ENCODE assay signal across 15 cellular contexts in the genomic region with DNA sequence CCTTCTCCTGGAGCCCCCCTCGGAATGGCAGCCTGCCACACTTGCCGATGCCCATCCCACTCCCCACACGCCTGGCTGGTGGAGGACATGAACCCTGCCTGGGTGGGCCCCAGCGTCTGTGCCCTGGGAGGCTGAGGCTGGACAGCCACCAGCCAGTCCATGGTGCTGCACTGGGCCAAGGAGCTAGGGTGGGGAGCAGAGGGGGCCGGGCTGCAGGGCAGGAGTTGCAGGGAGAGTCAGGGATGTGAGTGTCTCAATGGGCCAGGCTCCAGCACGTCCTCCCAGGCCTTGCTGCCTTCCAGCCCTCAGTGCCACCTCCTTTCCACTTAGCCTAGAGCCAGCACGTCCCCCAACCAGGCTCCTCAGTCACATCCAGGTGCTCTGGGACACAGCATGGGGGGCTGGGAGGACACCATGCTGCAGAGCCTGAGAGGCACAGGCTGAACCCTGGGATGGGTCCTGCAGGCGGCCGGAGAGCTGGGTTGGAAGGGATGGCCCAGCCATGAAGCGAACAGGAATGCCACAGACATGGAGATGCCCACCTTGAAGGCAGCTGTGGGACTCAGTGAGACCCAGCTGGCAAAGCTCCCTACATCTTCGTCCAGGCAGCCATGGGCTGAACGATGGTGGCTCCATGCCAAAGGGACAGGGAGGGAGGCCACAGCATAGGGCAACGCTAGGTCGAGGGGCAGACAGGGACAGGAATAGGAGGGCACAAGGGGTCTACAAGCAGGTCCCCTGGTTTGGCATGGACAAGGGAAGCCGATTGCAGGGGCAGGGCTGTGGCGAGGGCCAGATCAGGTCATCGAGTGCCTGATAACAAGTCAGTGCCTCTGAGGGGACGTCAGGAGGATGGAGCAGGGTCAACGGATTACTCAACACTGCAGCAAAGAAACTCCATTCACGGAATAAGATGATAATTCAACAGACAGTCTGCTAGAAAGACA. TPM values are rescaled to one million over a fixed set of nuclear protein-coding genes. Genes with fewer than 3 reads are reported as not detected.
DNase-seq lines count a peak whose midpoint lies in the region; ATAC-seq and TF ChIP-seq lines count a peak whose summit lies in the region.
"Had no signal": no experiment of that assay in that cellular context is flagged by ENCODE, and none has a peak within 500 bp of the region (broad histone marks: within the 10 kb centered on the region; RNA-seq: fewer than 3 reads in every experiment).

No MANE protein-coding gene starts in this region.

- no peak for ATAC-seq in activated CD8-positive, alpha-beta memory T cell treated with anti-CD3 and anti-CD28 coated beads, Interleukin-2, amount 10 ng/mL, durations not matched to agents 7 days and 5 days
- ATAC-seq in upper lobe of left lung (ENCODE audit: low FRiP score in 2 of 2) (peak in 1 of 2 donors; percentile 7), GM21367 (IDR thresholded peaks at IDR 0.05; ENCODE audit: unreplicated experiment) (no peak)
- ATAC-seq: Panc1 had no signal

- no peak overlapping the region for H3K4me3 Mint-ChIP-seq in activated naive CD4-positive, alpha-beta T cell treated with anti-CD3 and anti-CD28 coated beads for 36 hours
- H3K4me3 Mint-ChIP-seq in activated CD8-positive, alpha-beta memory T cell treated with anti-CD3 and anti-CD28 coated beads, Interleukin-2, amount 10 ng/mL, durations not matched to agents 7 days and 5 days: no peak overlapping the region

- no peak overlapping the region for H2BK5ac ChIP-seq in mesenchymal stem cell (ENCODE audit: low read depth, low read length, poor library complexity, severe bottlenecking)

- H3K4me2 ChIP-seq in mesenchymal stem cell (ENCODE audit: low read length, poor library complexity, severe bottlenecking): no peak overlapping the region

- H2AFZ ChIP-seq in mesenchymal stem cell (ENCODE audit: low read depth, low read length): no peak overlapping the region

- no peak overlapping the region for H3K18ac ChIP-seq in mesenchymal stem cell (ENCODE audit: low read depth in 1 of 2, low read length in 2 of 2)

- TF ChIP-seq CTCF in upper lobe of left lung (IDR thresholded peaks at IDR 0.05): no peak

- H3K23ac ChIP-seq in mesenchymal stem cell (ENCODE audit: low read length in 2 of 2): no peak overlapping the region

- CTCF ChIA-PET in activated naive CD4-positive, alpha-beta T cell treated with anti-CD3 and anti-CD28 coated beads for 36 hours (lab: Charles Lee): no interaction called here
- CTCF ChIA-PET in activated CD8-positive, alpha-beta memory T cell treated with anti-CD3 and anti-CD28 coated beads, Interleukin-2, amount 10 ng/mL, durations not matched to agents 7 days and 5 days (lab: Charles Lee): interaction anchor here (1.1 to 1.9 kb wide), 3 partner anchors 30 to 72 kb away, joined by 4 to 7 read pairs (median 4); partner anchors contain the start of gene MXD4

- H4K91ac ChIP-seq in mesenchymal stem cell (ENCODE audit: low read length): no peak overlapping the region

- peaks cover 2% of the 10 kb centered on the region for H3K36me3 Mint-ChIP-seq in activated naive CD4-positive, alpha-beta T cell treated with anti-CD3 and anti-CD28 coated beads for 36 hours (ENCODE audit: low read depth)
- peaks cover 3% of the 10 kb centered on the region for H3K36me3 Mint-ChIP-seq in activated CD8-positive, alpha-beta memory T cell treated with anti-CD3 and anti-CD28 coated beads, Interleukin-2, amount 10 ng/mL, durations not matched to agents 7 days and 5 days

- H3K36me3 ChIP-seq in mesenchymal stem cell (ENCODE audit: control insufficient read depth in 1 of 2, insufficient read depth in 2 of 2, low read depth in 1 of 2, low read length in 2 of 2) (peaks cover 0 to 55% of the 10 kb centered on the region in 2 experiments), upper lobe of left lung (no peaks in the 10 kb centered on the region)
- H3K36me3 ChIP-seq: thoracic aorta had no signal

- peak overlapping the region; percentile 27 for H3K9ac ChIP-seq in mesenchymal stem cell (ENCODE audit: low read length)

- peaks cover 36% of the 10 kb centered on the region for H3K4me1 Mint-ChIP-seq in activated naive CD4-positive, alpha-beta T cell treated with anti-CD3 and anti-CD28 coated beads for 36 hours (ENCODE audit: low read depth)
- H3K4me1 Mint-ChIP-seq in activated CD8-positive, alpha-beta memory T cell treated with anti-CD3 and anti-CD28 coated beads, Interleukin-2, amount 10 ng/mL, durations not matched to agents 7 days and 5 days: peaks cover 30% of the 10 kb centered on the region

- intact Hi-C loops in activated naive CD4-positive, alpha-beta T cell treated with anti-CD3 and anti-CD28 coated beads for 36 hours (cut with micrococcal nuclease): no loop called here

- H4K8ac ChIP-seq in mesenchymal stem cell (ENCODE audit: low read length): no peak overlapping the region

- no peak overlapping the region for H2BK15ac ChIP-seq in mesenchymal stem cell (ENCODE audit: low read depth, poor library complexity, severe bottlenecking)

- H2BK120ac ChIP-seq in mesenchymal stem cell (ENCODE audit: low read depth, low read length): no peak overlapping the region

- peaks cover 40% of the 10 kb centered on the region for H3K79me1 ChIP-seq in mesenchymal stem cell (replicated peaks; ENCODE audit: low read length, poor library complexity, severe bottlenecking)

- no peaks in the 10 kb centered on the region for H3K27me3 Mint-ChIP-seq in activated naive CD4-positive, alpha-beta T cell treated with anti-CD3 and anti-CD28 coated beads for 36 hours (ENCODE audit: low read depth)
- H3K27me3 Mint-ChIP-seq in activated CD8-positive, alpha-beta memory T cell treated with anti-CD3 and anti-CD28 coated beads, Interleukin-2, amount 10 ng/mL, durations not matched to agents 7 days and 5 days: peaks cover 3% of the 10 kb centered on the region

- no peak overlapping the region for H3K27ac Mint-ChIP-seq in activated naive CD4-positive, alpha-beta T cell treated with anti-CD3 and anti-CD28 coated beads for 36 hours
- no peak overlapping the region for H3K27ac Mint-ChIP-seq in activated CD8-positive, alpha-beta memory T cell treated with anti-CD3 and anti-CD28 coated beads, Interleukin-2, amount 10 ng/mL, durations not matched to agents 7 days and 5 days

- TF ChIP-seq POLR2A in upper lobe of left lung (IDR thresholded peaks at IDR 0.05): no peak

- H2AK5ac ChIP-seq in mesenchymal stem cell (ENCODE audit: low read length, severe bottlenecking): no peak overlapping the region

- peaks cover 12% of the 10 kb centered on the region for H3K4me1 ChIP-seq in mesenchymal stem cell (ENCODE audit: control insufficient read depth, insufficient read depth, low read depth, low read length)
- peaks cover 0 to 5% (median 0%) of the 10 kb centered on the region in 4 donors for H3K4me1 ChIP-seq in upper lobe of left lung

- DNase-seq in activated naive CD4-positive, alpha-beta T cell treated with anti-CD3 and anti-CD28 coated beads for 36 hours: peak; percentile 5
- DNase-seq in activated naive CD4-positive, alpha-beta T cell treated with Interleukin-2 at 50 U/mL for 16 hours: no peak
- DNase-seq in activated CD8-positive, alpha-beta memory T cell treated with anti-CD3 and anti-CD28 coated beads, Interleukin-2, amount 10 ng/mL, durations not matched to agents 7 days and 5 days: peak; percentile 39
- DNase-seq in mesenchymal stem cell (no peak), upper lobe of left lung (peak; percentile 11 to 66), NCI-H510A (lab: John Stamatoyannopoulos, UW) (no peak), NCI-H1048 (lab: John Stamatoyannopoulos, UW) (no peak)
- DNase-seq: esophagus squamous epithelium; NCI-H526 treated with DMSO at 0.1 percent for 48 hours; stimulated activated CD4-positive, alpha-beta T cell treated with anti-CD3 and anti-CD28 coated beads, Interleukin-12 subunit alpha, Interleukin-12 subunit beta, amount 100 ng/mL, for 4 hours; T1000 had no signal

- no peak overlapping the region for H3K4me3 ChIP-seq in mesenchymal stem cell (ENCODE audit: insufficient read depth in 1 of 2, low read depth in 1 of 2, low read length in 2 of 2)
- no peak overlapping the region for H3K4me3 ChIP-seq in upper lobe of left lung
- H3K4me3 ChIP-seq: esophagus squamous epithelium, K562, thoracic aorta had no signal

- peaks cover 3% of the 10 kb centered on the region for H3K9me3 Mint-ChIP-seq in activated naive CD4-positive, alpha-beta T cell treated with anti-CD3 and anti-CD28 coated beads for 36 hours
- H3K9me3 Mint-ChIP-seq in activated CD8-positive, alpha-beta memory T cell treated with anti-CD3 and anti-CD28 coated beads, Interleukin-2, amount 10 ng/mL, durations not matched to agents 7 days and 5 days (ENCODE audit: low read depth): no peaks in the 10 kb centered on the region

- H3K27ac ChIP-seq in mesenchymal stem cell (ENCODE audit: low read length, poor library complexity, severe bottlenecking) (no peak overlapping the region), upper lobe of left lung (peak overlapping the region in 1 of 4 donors; percentile 15)
- H3K27ac ChIP-seq: thoracic aorta had no signal

- 85% methylated on average over 20 of the region's 20 CpGs for WGBS in mesenchymal stem cell
- WGBS in upper lobe of left lung, 2 donors: 81 to 83% methylated on average over 11 to 18 of the region's 20 CpGs

- no peaks in the 10 kb centered on the region for H3K27me3 ChIP-seq in mesenchymal stem cell (ENCODE audit: control insufficient read depth in 1 of 2, insufficient read depth in 1 of 2, low read length in 2 of 2)
- H3K27me3 ChIP-seq in upper lobe of left lung: no peaks in the 10 kb centered on the region
- H3K27me3 ChIP-seq: esophagus squamous epithelium had no signal

- no peaks in the 10 kb centered on the region for H3K9me3 ChIP-seq in mesenchymal stem cell (ENCODE audit: control insufficient read depth, low read length)
- no peaks in the 10 kb centered on the region for H3K9me3 ChIP-seq in upper lobe of left lung
- H3K9me3 ChIP-seq: esophagus squamous epithelium had no signal

- H3K4ac ChIP-seq in mesenchymal stem cell (ENCODE audit: low read depth in 1 of 2, low read length in 2 of 2): no peak overlapping the region

- peak overlapping the region in 1 of 2 experiments; percentile 76 for H3K14ac ChIP-seq in mesenchymal stem cell (ENCODE audit: low read length in 2 of 2)

- H2BK12ac ChIP-seq in mesenchymal stem cell (ENCODE audit: low read length in 2 of 2): no peak overlapping the region

- no peak for TF ChIP-seq EP300 in upper lobe of left lung (IDR thresholded peaks at IDR 0.05)

RNA-seq across cellular contexts. Expression of gene MXD4, which starts 30.1 kb away (rescaled TPM):
- 1 to 10 TPM; 2.3 to 2.7 TPM for total RNA-seq in activated naive CD4-positive, alpha-beta T cell treated with anti-CD3 and anti-CD28 coated beads for 36 hours
- 10 to 100 TPM; 13.7 to 14.3 TPM for total RNA-seq in activated CD8-positive, alpha-beta memory T cell treated with anti-CD3 and anti-CD28 coated beads, Interleukin-2, amount 10 ng/mL, durations not matched to agents 7 days and 5 days
- 61.3 TPM for polyA plus RNA-seq in mesenchymal stem cell (2013, experiment 1 of 2)
- 61.0 TPM for polyA plus RNA-seq in mesenchymal stem cell (2013, experiment 2 of 2)
- 100 to 1,000 TPM in 1 of 6 donors, 10 to 100 TPM in 5; 50.1 to 135 (median 76.4) TPM for total RNA-seq in upper lobe of left lung

RNA-seq across cellular contexts. Expression of gene HAUS3, which starts 50.1 kb away (rescaled TPM):
- total RNA-seq in activated naive CD4-positive, alpha-beta T cell treated with anti-CD3 and anti-CD28 coated beads for 36 hours: 10 to 100 TPM; 18.0 to 18.1 TPM
- 10 to 100 TPM; 29.8 to 34.5 TPM for total RNA-seq in activated CD8-positive, alpha-beta memory T cell treated with anti-CD3 and anti-CD28 coated beads, Interleukin-2, amount 10 ng/mL, durations not matched to agents 7 days and 5 days
- polyA plus RNA-seq in mesenchymal stem cell (2013, experiment 1 of 2): 7.1 TPM
- polyA plus RNA-seq in mesenchymal stem cell (2013, experiment 2 of 2): 7.2 TPM
- total RNA-seq in upper lobe of left lung: 10 to 100 TPM in 5 of 6 donors, 1 to 10 TPM in 1; 8.2 to 21.0 (median 12.5) TPM

RNA-seq across cellular contexts. Expression of gene POLN, which starts 50.1 kb away (rescaled TPM):
- total RNA-seq in activated naive CD4-positive, alpha-beta T cell treated with anti-CD3 and anti-CD28 coated beads for 36 hours: 1 to 10 TPM in 1 of 2 experiments, under 1 TPM in 1; 0.91 to 1.3 TPM
- total RNA-seq in activated CD8-positive, alpha-beta memory T cell treated with anti-CD3 and anti-CD28 coated beads, Interleukin-2, amount 10 ng/mL, durations not matched to agents 7 days and 5 days: 1 to 10 TPM; 5.5 to 5.6 TPM
- polyA plus RNA-seq in mesenchymal stem cell (2013, experiment 1 of 2): 1.0 TPM
- 1.1 TPM for polyA plus RNA-seq in mesenchymal stem cell (2013, experiment 2 of 2)
- 1 to 10 TPM in 5 of 6 donors, under 1 TPM in 1; 0.89 to 5.5 (median 2.6) TPM for total RNA-seq in upper lobe of left lung

Comparison
In these comparisons a context has a peak if more than half of its experiments do, and no peak if none do; other contexts are left out.
1. DNase-seq: peak in activated naive CD4-positive, alpha-beta T cell treated with anti-CD3 and anti-CD28 coated beads for 36 hours (single experiment), activated CD8-positive, alpha-beta memory T cell treated with anti-CD3 and anti-CD28 coated beads, Interleukin-2, amount 10 ng/mL, durations not matched to agents 7 days and 5 days (single experiment) and upper lobe of left lung (2 of 2); none in activated naive CD4-positive, alpha-beta T cell treated with Interleukin-2 at 50 U/mL for 16 hours (single experiment), mesenchymal stem cell (single experiment), NCI-H510A (single experiment) and NCI-H1048 (single experiment).